Comparison of ENCODE assay signal across 8 cellular contexts in genomic region chr13:21673592-21674270, GRCh38. TPM values are rescaled to one million over a fixed set of nuclear protein-coding genes. Genes with fewer than 3 reads are reported as not detected.
DNase-seq lines count a peak whose midpoint lies in the region; ATAC-seq and TF ChIP-seq lines count a peak whose summit lies in the region.

No MANE protein-coding gene starts in this region.

- TF ChIP-seq POLR2A in lower leg skin (IDR thresholded peaks at IDR 0.05): no peak

- H3K36me3 Mint-ChIP-seq in CD4-positive, alpha-beta T cell (ENCODE audit: low read depth): no peaks in the 10 kb centered on the region
- H3K36me3 Mint-ChIP-seq in T-helper 1 cell treated with Interleukin-12 subunit alpha and Interleukin-12 subunit beta and Interleukin-4 antibody, amounts not matched to agents 30 μg/mL and 1 μg/mL, for 36 hours (ENCODE audit: low read depth): no peaks in the 10 kb centered on the region
- no peaks in the 10 kb centered on the region for H3K36me3 Mint-ChIP-seq in chondrocyte (ENCODE audit: low read depth)

- peak overlapping the region; percentile 92 for H3K4me3 Mint-ChIP-seq in CD4-positive, alpha-beta T cell
- peak overlapping the region; percentile 74 for H3K4me3 Mint-ChIP-seq in T-helper 1 cell treated with Interleukin-12 subunit alpha and Interleukin-12 subunit beta and Interleukin-4 antibody, amounts not matched to agents 30 μg/mL and 1 μg/mL, for 36 hours
- H3K4me3 Mint-ChIP-seq in chondrocyte (ENCODE audit: unreplicated experiment): peak overlapping the region; percentile 76

- intact Hi-C loops in CD4-positive, alpha-beta T cell (cut with DNase I, micrococcal nuclease): loop anchor here (2.0 to 10.0 kb wide), 6 partner anchors 35 to 1701 kb away; partner anchors contain the start of gene MICU2 (in 1 of the 2)
- intact Hi-C loops in lower leg skin (cut with DNase I; ENCODE audit: low total_unique reads): no loop called here

- peaks cover 44% of the 10 kb centered on the region for H3K4me1 Mint-ChIP-seq in CD4-positive, alpha-beta T cell (ENCODE audit: low read depth)
- peaks cover 38% of the 10 kb centered on the region for H3K4me1 Mint-ChIP-seq in T-helper 1 cell treated with Interleukin-12 subunit alpha and Interleukin-12 subunit beta and Interleukin-4 antibody, amounts not matched to agents 30 μg/mL and 1 μg/mL, for 36 hours (ENCODE audit: low read depth)
- H3K4me1 Mint-ChIP-seq in chondrocyte (ENCODE audit: low read depth): peaks cover 44% of the 10 kb centered on the region

- H3K4me3 ChIP-seq in HL-60 (replicated peaks; ENCODE audit: insufficient read depth, low read length) (peak overlapping the region; percentile 44), lower leg skin (ENCODE audit: low read depth, poor library complexity, severe bottlenecking) (peak overlapping the region; percentile 24)

- ATAC-seq in CD4-positive, alpha-beta T cell (ENCODE audit: poor library complexity): peak; percentile 22
- ATAC-seq in GM19025 (IDR thresholded peaks at IDR 0.05; ENCODE audit: low read depth, unreplicated experiment): peak; percentile 36
- ATAC-seq in stimulated activated naive CD8-positive, alpha-beta T cell treated with anti-CD3 and anti-CD28 coated beads, Interleukin-15, Interleukin-2, amounts not matched to agents 100 U/mL and 50 U/mL, for 24 hours: no peak

- CTCF ChIA-PET in CD4-positive, alpha-beta T cell (lab: Charles Lee): interaction anchor here (0.7 to 1.8 kb wide), 2 partner anchors 35 to 60 kb away, joined by 3 to 8 read pairs; no protein-coding TSS in a partner anchor

- 1% methylated on average over 22 to 57 of the region's 74 CpGs for WGBS in lower leg skin, 2 donors

- no peaks in the 10 kb centered on the region for H3K9me3 ChIP-seq in CD4-positive, alpha-beta T cell (ENCODE audit: control insufficient read depth, low read length)

- H3K27ac Mint-ChIP-seq in CD4-positive, alpha-beta T cell: peak overlapping the region; percentile 5
- H3K27ac Mint-ChIP-seq in T-helper 1 cell treated with Interleukin-12 subunit alpha and Interleukin-12 subunit beta and Interleukin-4 antibody, amounts not matched to agents 30 μg/mL and 1 μg/mL, for 36 hours: no peak overlapping the region
- no peak overlapping the region for H3K27ac Mint-ChIP-seq in chondrocyte (ENCODE audit: unreplicated experiment)

- peaks cover 25% of the 10 kb centered on the region for H3K27me3 ChIP-seq in CD4-positive, alpha-beta T cell (ENCODE audit: control insufficient read depth, insufficient read depth, low read length)
- peaks cover 81% of the 10 kb centered on the region for H3K27me3 ChIP-seq in HL-60 (ENCODE audit: insufficient read depth, poor library complexity, severe bottlenecking)

- H3K27ac ChIP-seq in CD4-positive, alpha-beta T cell (ENCODE audit: low read depth, low read length): no peak overlapping the region
- H3K27ac ChIP-seq in HL-60 (replicated peaks): no peak overlapping the region

- no peaks in the 10 kb centered on the region for H3K9me3 Mint-ChIP-seq in CD4-positive, alpha-beta T cell
- H3K9me3 Mint-ChIP-seq in T-helper 1 cell treated with Interleukin-12 subunit alpha and Interleukin-12 subunit beta and Interleukin-4 antibody, amounts not matched to agents 30 μg/mL and 1 μg/mL, for 36 hours: no peaks in the 10 kb centered on the region
- H3K9me3 Mint-ChIP-seq in chondrocyte (ENCODE audit: low read depth): no peaks in the 10 kb centered on the region

- DNase-seq in CD4-positive, alpha-beta T cell: peak in 4 of 10 experiments; percentile 20 to 33 (median 24)
- no peak for DNase-seq in HL-60 (ENCODE audit: low read depth in 1 of 2, low spot score in 1 of 2)
- DNase-seq in chondrocyte (ENCODE audit: low spot score): no peak
- DNase-seq in lower leg skin (ENCODE audit: low spot score in 2 of 2): no peak
- peak; percentile 48 for DNase-seq in stimulated activated naive CD8-positive, alpha-beta T cell treated with anti-CD3 and anti-CD28 coated beads, Interleukin-15, Interleukin-2, amounts not matched to agents 100 U/mL and 50 U/mL, for 24 hours
- DNase-seq in T1000 (lab: John Stamatoyannopoulos, UW): no peak

- peaks cover 49% of the 10 kb centered on the region for H3K27me3 Mint-ChIP-seq in CD4-positive, alpha-beta T cell
- H3K27me3 Mint-ChIP-seq in T-helper 1 cell treated with Interleukin-12 subunit alpha and Interleukin-12 subunit beta and Interleukin-4 antibody, amounts not matched to agents 30 μg/mL and 1 μg/mL, for 36 hours (ENCODE audit: low read depth): peaks cover 78% of the 10 kb centered on the region
- peaks cover 52% of the 10 kb centered on the region for H3K27me3 Mint-ChIP-seq in chondrocyte (ENCODE audit: low read depth)

- POLR2A ChIA-PET in CD4-positive, alpha-beta T cell (lab: Charles Lee): interaction anchor here (0.8 to 5.8 kb wide), 4 partner anchors 21 to 497 kb away, joined by 3 to 72 read pairs (median 4); partner anchors contain the start of genes MICU2, MRPL57 and SKA3

- TF ChIP-seq CTCF in CD4-positive, alpha-beta T cell (IDR thresholded peaks at IDR 0.05): peak; percentile 18
- TF ChIP-seq CTCF in HL-60 (IDR thresholded peaks at IDR 0.05; ENCODE audit: insufficient read depth, low read length) (no peak), chondrocyte (IDR thresholded peaks at IDR 0.05) (peak; percentile 38), lower leg skin (IDR thresholded peaks at IDR 0.05) (no peak)

RNA-seq across cellular contexts. Expression of gene FGF9, which starts 2.9 kb away (rescaled TPM):
- 1 to 10 TPM; 2.2 to 3.4 TPM for total RNA-seq in CD4-positive, alpha-beta T cell
- 0.90 to 1.1 TPM (median 1.0 TPM) in 3 replicates for total RNA-seq in chondrocyte
- total RNA-seq in lower leg skin: under 1 TPM in 3 of 4 donors, not detected in 1; 0.13 to 0.25 (median 0.15) TPM

Comparison
In these comparisons a context has a peak if more than half of its experiments do, and no peak if none do; other contexts are left out.
1. CTCF ChIP-seq: peak in CD4-positive, alpha-beta T cell (single experiment) and chondrocyte (single experiment); none in HL-60 (single experiment) and lower leg skin (0 of 3).
2. Peak in every context shown above with its lines, with median percentiles within 50 percentile points of each other: H3K4me3 Mint-ChIP-seq.